In the genomic region with DNA sequence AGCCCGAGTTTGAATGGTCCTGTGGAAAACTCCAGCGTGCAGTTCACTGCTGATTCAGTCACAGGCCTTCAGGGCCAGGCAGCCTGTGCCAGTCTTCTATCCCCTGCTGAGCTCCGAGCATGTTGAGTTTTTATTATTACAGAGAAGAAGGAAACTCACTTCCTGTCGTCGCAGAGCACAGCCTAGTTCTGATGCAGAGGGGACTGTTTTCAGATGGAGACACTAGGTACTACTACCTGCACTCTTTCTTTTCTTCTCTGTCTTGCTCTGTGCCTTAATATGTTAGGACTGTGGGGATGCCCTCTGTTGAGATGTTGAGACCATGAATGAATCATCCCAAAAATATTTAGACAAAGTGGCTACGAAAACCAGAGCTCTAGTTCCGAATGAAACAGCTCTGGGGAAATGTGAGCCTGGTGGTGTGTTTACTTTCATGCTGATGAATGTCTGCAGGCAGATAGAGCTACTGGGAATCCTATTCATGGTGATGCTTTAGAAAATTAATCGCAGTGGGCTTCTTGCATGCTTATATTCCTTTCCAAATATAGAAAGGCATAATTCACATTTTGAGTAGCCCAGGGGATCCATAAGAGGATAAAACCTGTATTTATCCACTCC, we compare ENCODE assay signal across 10 cellular contexts. TPM values are rescaled to one million over a fixed set of nuclear protein-coding genes. Genes with fewer than 3 reads are reported as not detected.
A peak's percentile ranks its signal among the peaks of the same experiment; 100 is the strongest.
DNase-seq lines count a peak whose midpoint lies in the region; ATAC-seq, FAIRE-seq and TF ChIP-seq lines count a peak whose summit lies in the region.
"Had no signal": no experiment of that assay in that cellular context is flagged by ENCODE, and none has a peak within 500 bp of the region (broad histone marks: within the 10 kb centered on the region; RNA-seq: fewer than 3 reads in every experiment).

No MANE protein-coding gene starts in this region.

- H3K36me3 ChIP-seq in esophagus muscularis mucosa: peaks cover 0 to 4% (median under 1%) of the 10 kb centered on the region in 4 donors
- H3K36me3 ChIP-seq in smooth muscle cell (ENCODE audit: low read depth): no peaks in the 10 kb centered on the region
- no peaks in the 10 kb centered on the region for H3K36me3 ChIP-seq in OCI-LY7 (ENCODE audit: insufficient read depth, low read length)
- H3K36me3 ChIP-seq in suprapubic skin: peaks cover 4% of the 10 kb centered on the region

- DNase-seq in H54 (ENCODE audit: insufficient read length, low spot score) (peak; percentile 42), NCI-H748 (lab: John Stamatoyannopoulos, UW; ENCODE audit: unreplicated experiment) (peak; percentile 81), esophagus muscularis mucosa (ENCODE audit: extremely low spot score) (no peak), smooth muscle cell (lab: John Stamatoyannopoulos, UW; ENCODE audit: unreplicated experiment) (no peak), OCI-LY7 (ENCODE audit: low spot score) (no peak), suprapubic skin (ENCODE audit: low spot score in 2 of 2) (no peak), erythroblast (lab: John Stamatoyannopoulos, UW) (no peak)
- DNase-seq: Peyer's patch, spleen had no signal

- H4K20me1 ChIP-seq in smooth muscle cell (ENCODE audit: low read depth): peaks cover 75% of the 10 kb centered on the region
- no peaks in the 10 kb centered on the region; the same call in 1 of the 2 replicates for H4K20me1 ChIP-seq in OCI-LY7 (ENCODE audit: insufficient read depth, low read length)

- no peak for FAIRE-seq in H54 (lab: Jason Lieb, UNC)

- H3K9ac ChIP-seq in smooth muscle cell (ENCODE audit: low read depth): no peak overlapping the region

- H3K4me3 ChIP-seq in esophagus muscularis mucosa: no peak overlapping the region
- no peak overlapping the region for H3K4me3 ChIP-seq in smooth muscle cell
- H3K4me3 ChIP-seq in OCI-LY7 (ENCODE audit: low read depth, low read length, poor library complexity, severe bottlenecking): no peak overlapping the region
- no peak overlapping the region for H3K4me3 ChIP-seq in suprapubic skin
- H3K4me3 ChIP-seq: Peyer's patch, spleen had no signal

- no TSS peak for BruUV-seq in OCI-LY7 (replicated peaks; lab: Mats Ljungman, UMichigan)

- CTCF ChIA-PET in OCI-LY7 (lab: Charles Lee; ENCODE audit: unreplicated experiment): no interaction called here

- WGBS in esophagus muscularis mucosa: 37% methylated on average over 8 of the region's 8 CpGs
- WGBS in smooth muscle cell (ENCODE audit: low lambda C conversion rate): 9% methylated on average over 8 of the region's 8 CpGs
- whole genome bisulfite sequencing in suprapubic skin: 64% methylated on average over 8 of the region's 8 CpGs

- H3K27ac ChIP-seq in esophagus muscularis mucosa (replicated peaks in 1 of 4) (peak overlapping the region in 3 of 4 donors; percentile 12 to 51 (median 12)), smooth muscle cell (ENCODE audit: low read depth) (peak overlapping the region; percentile 26), OCI-LY7 (ENCODE audit: low read depth, low read length, poor library complexity, severe bottlenecking) (no peak overlapping the region), suprapubic skin (no peak overlapping the region)

- H3K9me2 ChIP-seq in OCI-LY7 (ENCODE audit: insufficient read depth, low read length): no peaks in the 10 kb centered on the region

- TF ChIP-seq EP300 in esophagus muscularis mucosa (IDR thresholded peaks at IDR 0.05): no peak
- no peak for TF ChIP-seq EP300 in suprapubic skin (IDR thresholded peaks at IDR 0.05)

- ATAC-seq in GM21786 (IDR thresholded peaks at IDR 0.05; ENCODE audit: unreplicated experiment): no peak

- TF ChIP-seq CTCF in esophagus muscularis mucosa (IDR thresholded peaks at IDR 0.05): no peak
- no peak for TF ChIP-seq CTCF in smooth muscle cell (IDR thresholded peaks at IDR 0.05; ENCODE audit: borderline replicate concordance, insufficient read depth, poor library complexity, severe bottlenecking)
- TF ChIP-seq CTCF in OCI-LY7 (conservative IDR thresholded peaks at IDR 0.05; ENCODE audit: low read length): no peak
- no peak for TF ChIP-seq CTCF in suprapubic skin (IDR thresholded peaks at IDR 0.05)

- H3K4me1 ChIP-seq in esophagus muscularis mucosa (peaks cover 8 to 64% (median 57%) of the 10 kb centered on the region in 4 donors), smooth muscle cell (ENCODE audit: low read depth) (peaks cover 28% of the 10 kb centered on the region), OCI-LY7 (ENCODE audit: insufficient read depth, low read length, poor library complexity, severe bottlenecking) (peaks cover 5% of the 10 kb centered on the region), suprapubic skin (peaks cover 6% of the 10 kb centered on the region)

- peaks cover 19% of the 10 kb centered on the region for H3F3A ChIP-seq in smooth muscle cell (ENCODE audit: low read depth)

- H3K9me3 ChIP-seq in esophagus muscularis mucosa: no peaks in the 10 kb centered on the region
- no peaks in the 10 kb centered on the region for H3K9me3 ChIP-seq in smooth muscle cell (replicated peaks; ENCODE audit: low read depth)
- no peaks in the 10 kb centered on the region for H3K9me3 ChIP-seq in OCI-LY7 (ENCODE audit: low read length)
- no peaks in the 10 kb centered on the region for H3K9me3 ChIP-seq in suprapubic skin
- H3K9me3 ChIP-seq: Peyer's patch, spleen had no signal

- intact Hi-C loops in esophagus muscularis mucosa (cut with DNase I) (loop anchor here (10.0 kb wide), 1 partner anchor 145 kb away; a partner anchor contains a TSS), OCI-LY7 (cut with micrococcal nuclease; ENCODE audit: unreplicated experiment) (loop anchor here (5.0 kb wide), 1 partner anchor 88 kb away; no protein-coding TSS in a partner anchor)

- TF ChIP-seq POLR2A in H54 (IDR thresholded peaks at IDR 0.05; ENCODE audit: low read depth, low read length): no peak
- TF ChIP-seq POLR2A in esophagus muscularis mucosa (IDR thresholded peaks at IDR 0.05; ENCODE audit: low read depth): no peak
- TF ChIP-seq POLR2A in suprapubic skin (IDR thresholded peaks at IDR 0.05): no peak
- TF ChIP-seq POLR2A in erythroblast (IDR thresholded peaks at IDR 0.05; ENCODE audit: low read length): no peak

- POLR2A ChIA-PET in OCI-LY7 (lab: Charles Lee): no interaction called here

- no peaks in the 10 kb centered on the region for H3K27me3 ChIP-seq in esophagus muscularis mucosa
- H3K27me3 ChIP-seq in smooth muscle cell (ENCODE audit: low read depth): no peaks in the 10 kb centered on the region
- H3K27me3 ChIP-seq in suprapubic skin: no peaks in the 10 kb centered on the region
- H3K27me3 ChIP-seq: Peyer's patch, spleen had no signal

- H3K4me2 ChIP-seq in smooth muscle cell (peak overlapping the region; percentile 6), OCI-LY7 (ENCODE audit: low read length) (no peak overlapping the region)

- no peak overlapping the region for H2AFZ ChIP-seq in smooth muscle cell (ENCODE audit: low read depth)
- H2AFZ ChIP-seq in OCI-LY7 (ENCODE audit: low read length): no peak overlapping the region

- H3K79me2 ChIP-seq in smooth muscle cell (ENCODE audit: low read depth) (no peaks in the 10 kb centered on the region), OCI-LY7 (ENCODE audit: insufficient read depth, low read depth, low read length) (no peaks in the 10 kb centered on the region)

RNA-seq across cellular contexts. Expression of a gene that starts 29.6 kb away (rescaled TPM):
- total RNA-seq in esophagus muscularis mucosa: 10 to 100 TPM; 10.2 to 15.7 (median 11.6) TPM
- total RNA-seq in smooth muscle cell: 21.5 and 25.8 TPM in 2 replicates
- polyA plus RNA-seq in smooth muscle cell: 12.3 and 16.2 TPM in 2 replicates
- 16.5 and 17.4 TPM in 2 replicates for total RNA-seq in OCI-LY7 (2014; rRNA removed; shearing (Covaris generic))
- total RNA-seq in OCI-LY7 (2022): 14.8 TPM in 2 replicates
- 10 to 100 TPM; 20.0 to 37.8 (median 29.6) TPM for total RNA-seq in suprapubic skin

RNA-seq across cellular contexts. Expression of a gene that starts 42.2 kb away (rescaled TPM):
- total RNA-seq in esophagus muscularis mucosa: not detected
- not detected in 2 replicates for total RNA-seq in smooth muscle cell
- polyA plus RNA-seq in smooth muscle cell: not detected in 2 replicates
- not detected in 2 replicates for total RNA-seq in OCI-LY7 (2014; rRNA removed; shearing (Covaris generic))
- not detected in 2 replicates for total RNA-seq in OCI-LY7 (2022)
- total RNA-seq in suprapubic skin: under 1 TPM; 0.32 to 0.98 (median 0.44) TPM
- total RNA-seq: spleen had no signal

RNA-seq across cellular contexts. Expression of a gene that starts 45.5 kb away (rescaled TPM):
- not detected for total RNA-seq in esophagus muscularis mucosa
- total RNA-seq in smooth muscle cell: not detected in 2 replicates
- polyA plus RNA-seq in smooth muscle cell: not detected in 2 replicates
- total RNA-seq in OCI-LY7 (2014; rRNA removed; shearing (Covaris generic)): not detected in 2 replicates
- total RNA-seq in OCI-LY7 (2022): not detected in 2 replicates
- under 1 TPM in 2 of 4 donors, not detected in 2; 0.08 to 0.31 TPM for total RNA-seq in suprapubic skin
- total RNA-seq: Peyer's patch had no signal

Comparison
In these comparisons a context has a peak if more than half of its experiments do, and no peak if none do; other contexts are left out.
1. DNase-seq: peak in H54 (single experiment) and NCI-H748 (single experiment); none in esophagus muscularis mucosa (single experiment), smooth muscle cell (single experiment), OCI-LY7 (single experiment), suprapubic skin (0 of 2) and erythroblast (0 of 2).
2. H3K27ac ChIP-seq: peak in esophagus muscularis mucosa (3 of 4) and smooth muscle cell (single experiment); none in OCI-LY7 (single experiment) and suprapubic skin (single experiment).